ENCODE assay signal across 32 cellular contexts in the genomic region with DNA sequence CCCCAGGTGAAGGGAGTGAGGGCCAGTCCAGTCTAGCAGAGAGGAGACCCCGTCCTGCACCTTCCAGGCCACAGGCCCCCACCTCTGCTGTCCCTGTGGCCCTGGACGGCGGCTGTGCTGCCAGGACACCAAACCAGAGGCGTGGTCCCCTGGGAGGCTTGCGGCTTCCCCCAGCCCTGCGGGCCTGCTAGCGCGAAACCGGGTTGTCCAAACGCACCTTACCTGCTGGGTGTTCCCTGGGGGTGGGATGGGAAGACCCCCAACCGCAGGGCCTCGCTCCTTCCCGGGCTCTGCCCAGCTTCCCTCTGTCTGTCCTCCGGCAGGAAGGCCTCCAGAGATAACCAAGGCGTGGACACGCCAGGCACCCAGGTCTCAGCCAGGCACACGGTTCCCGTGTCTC. TPM values are rescaled to one million over a fixed set of nuclear protein-coding genes. Genes with fewer than 3 reads are reported as not detected.
"Had no signal": no experiment of that assay in that cellular context is flagged by ENCODE, and none has a peak within 500 bp of the region (broad histone marks: within the 10 kb centered on the region; RNA-seq: fewer than 3 reads in every experiment).

No MANE protein-coding gene starts in this region.

- ATAC-seq: effector memory CD8-positive, alpha-beta T cell; esophagus mucosa; gastrocnemius medialis; left cardiac atrium; left lung; left ventricle myocardium superior; lower lobe of right lung had no signal

- H3K9me3 ChIP-seq: colonic mucosa, esophagus squamous epithelium, gastrocnemius medialis, heart right ventricle, left lung, lower lobe of right lung had no signal

- H3K4me3 ChIP-seq: colonic mucosa, esophagus squamous epithelium, gastrocnemius medialis, heart right ventricle, left lung, lower lobe of right lung had no signal

- DNase-seq: colonic mucosa; cortex of kidney; effector CD8-positive, alpha-beta T cell; effector memory CD8-positive, alpha-beta T cell; endodermal cell; erythroblast; esophagus squamous epithelium; foreskin fibroblast; foreskin melanocyte; gastrocnemius medialis; glutamatergic neuron; head of caudate nucleus; heart right ventricle; hippocampal formation; left cardiac atrium; left lung; left ventricle myocardium superior; lower lobe of right lung; mesenchymal stem cell had no signal

- FAIRE-seq: endometrium, islet of Langerhans, keratinocyte had no signal

- H3K36me3 ChIP-seq: colonic mucosa, esophagus squamous epithelium, gastrocnemius medialis, heart right ventricle, left lung, lower lobe of right lung had no signal

- H3K4me1 ChIP-seq: colonic mucosa, esophagus squamous epithelium, gastrocnemius medialis, heart right ventricle, left lung, lower lobe of right lung had no signal

- H3K27ac ChIP-seq: colonic mucosa, epithelial cell of prostate, esophagus squamous epithelium, gastrocnemius medialis, heart right ventricle, left lung, lower lobe of right lung had no signal

RNA-seq across cellular contexts. Expression of gene CACNA1H, which starts 19.6 kb away (rescaled TPM):
- polyA plus RNA-seq: keratinocyte had no signal

RNA-seq across cellular contexts. Expression of gene C1QTNF8, which starts 37.2 kb away (rescaled TPM):
- total RNA-seq: colonic mucosa, dermis microvascular lymphatic vessel endothelial cell, esophagus mucosa, esophagus squamous epithelium, gastrocnemius medialis, glomerular endothelial cell, kidney epithelial cell, left cardiac atrium, left lung, left ventricle myocardium superior, lower leg skin, lower lobe of right lung, lung microvascular endothelial cell, mesenteric fat pad, mesothelial cell of epicardium, mucosa of gallbladder had no signal
- polyA plus RNA-seq: heart right ventricle, keratinocyte had no signal
